In the genomic region with DNA sequence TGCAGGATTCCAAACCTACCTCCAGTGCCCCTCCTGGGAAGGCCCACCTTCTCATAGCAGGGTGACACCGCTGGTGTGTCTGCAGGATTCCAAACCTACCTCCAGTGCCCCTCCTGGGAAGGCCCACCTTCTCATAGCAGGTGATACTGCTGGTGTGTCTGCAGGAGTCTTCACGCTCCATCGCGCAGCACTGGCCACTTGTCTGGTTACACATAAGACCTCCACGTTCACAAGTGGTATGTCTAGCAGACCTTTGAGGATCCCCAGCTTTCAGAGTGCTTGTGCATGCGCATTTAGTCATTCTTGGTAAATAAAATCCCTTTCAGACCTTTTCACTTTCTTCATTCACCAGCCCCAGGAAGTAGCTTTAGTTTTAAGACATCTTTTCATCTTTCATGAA, we compare ENCODE assay signal across 2 cellular contexts. TPM values are rescaled to one million over a fixed set of nuclear protein-coding genes. Genes with fewer than 3 reads are reported as not detected.
"Had no signal": no experiment of that assay in that cellular context is flagged by ENCODE, and none has a peak within 500 bp of the region (broad histone marks: within the 10 kb centered on the region; RNA-seq: fewer than 3 reads in every experiment).

No MANE protein-coding gene starts in this region.

RNA-seq across cellular contexts. Expression of gene SLC22A1, which starts 29.4 kb away (rescaled TPM):
- total RNA-seq: right atrium auricular region had no signal
- polyA plus RNA-seq: naive thymus-derived CD4-positive, alpha-beta T cell had no signal
